In the genomic region with DNA sequence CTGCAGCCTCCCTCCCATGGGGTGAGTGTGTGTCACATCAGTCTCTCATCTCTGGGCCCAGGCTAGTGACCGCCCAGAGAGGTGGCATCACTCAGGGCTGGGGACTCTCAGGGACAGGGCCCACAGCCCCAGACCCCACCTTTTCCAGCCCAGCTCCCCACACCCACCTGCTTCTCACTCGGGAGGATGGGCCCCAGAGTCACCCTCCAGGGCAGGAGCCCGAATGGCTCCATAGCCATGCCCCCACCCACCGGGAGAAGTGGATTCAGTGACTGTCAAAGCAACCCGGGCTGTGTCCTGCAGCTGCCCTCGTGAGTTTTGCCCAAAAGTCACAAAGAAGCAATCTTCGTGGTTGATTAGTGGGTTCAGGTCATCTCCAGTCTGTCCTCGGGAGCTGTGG, we compare ENCODE assay signal across 27 cellular contexts. TPM values are rescaled to one million over a fixed set of nuclear protein-coding genes. Genes with fewer than 3 reads are reported as not detected.
"Had no signal": no experiment of that assay in that cellular context is flagged by ENCODE, and none has a peak within 500 bp of the region (broad histone marks: within the 10 kb centered on the region; RNA-seq: fewer than 3 reads in every experiment).

No MANE protein-coding gene starts in this region.

- H3K9me3 ChIP-seq: thyroid gland had no signal

- DNase-seq: activated CD4-positive, alpha-beta memory T cell treated with anti-CD3 and anti-CD28 coated beads, Interleukin-2, amount 10 ng/mL, durations not matched to agents 7 days and 5 days; activated CD4-positive, alpha-beta T cell treated with anti-CD3 and anti-CD28 coated beads, Interleukin-2, amount 10 ng/mL, durations not matched to agents 24 days and 14 days; activated gamma-delta T cell; activated T-cell treated with anti-CD3 and anti-CD28 coated beads, Interleukin-2, amount 50 U/mL, for 72 hours; central memory CD4-positive, alpha-beta T cell; dermis blood vessel endothelial cell; effector CD8-positive, alpha-beta T cell; foreskin melanocyte; immature natural killer cell; kidney glomerular epithelial cell; left lung; nucleus accumbens; stimulated activated CD4-positive, alpha-beta T cell treated with anti-CD3 and anti-CD28 coated beads, Interleukin-15, amount 100 ng/mL, for 24 hours; stimulated activated CD4-positive, alpha-beta T cell treated with anti-CD3 and anti-CD28 coated beads, Interleukin-2, amount 100 ng/mL, for 48 hours; stimulated activated CD8-positive, alpha-beta memory T cell treated with anti-CD3 and anti-CD28 coated beads, Interleukin-4, amount 100 ng/mL, for 48 hours; stimulated activated naive B cell treated with anti-CD40 and anti-IgM and Interleukin-4, amounts not matched to agents 10 μg/mL and 1 μg/mL and 100 μg/mL, for 72 hours; substantia nigra; SW 1271; T-helper 17 cell; thyroid gland had no signal

- H3K27me3 ChIP-seq: thyroid gland had no signal

- H3K36me3 ChIP-seq: thyroid gland had no signal

- H3K4me3 ChIP-seq: hepatocyte, left lung, lung, smooth muscle cell, thyroid gland had no signal

- H3K27ac ChIP-seq: hepatocyte, left lung, thyroid gland had no signal

- H3K4me1 ChIP-seq: left lung, thyroid gland had no signal

- ATAC-seq: activated CD4-positive, CD25-positive, alpha-beta regulatory T cell treated with anti-CD3 and anti-CD28 coated beads, Interleukin-2, amount 50 U/mL, for 24 hours; activated naive CD4-positive, alpha-beta T cell treated with anti-CD3 and anti-CD28 coated beads, Interleukin-2, amount 50 U/mL, for 72 hours; activated T-cell treated with anti-CD3 and anti-CD28 coated beads, Interleukin-2, amount 50 U/mL, for 72 hours; left lung; sciatic nerve; stimulated activated naive B cell treated with anti-CD40 and anti-IgM and Interleukin-4, amounts not matched to agents 10 μg/mL and 1 μg/mL and 100 μg/mL, for 72 hours; T-helper 17 cell had no signal

RNA-seq across cellular contexts. Expression of gene PARVG, which starts 26.0 kb away (rescaled TPM):
- total RNA-seq: renal cortical epithelial cell had no signal
- polyA plus RNA-seq: smooth muscle cell had no signal
